In the genomic region with DNA sequence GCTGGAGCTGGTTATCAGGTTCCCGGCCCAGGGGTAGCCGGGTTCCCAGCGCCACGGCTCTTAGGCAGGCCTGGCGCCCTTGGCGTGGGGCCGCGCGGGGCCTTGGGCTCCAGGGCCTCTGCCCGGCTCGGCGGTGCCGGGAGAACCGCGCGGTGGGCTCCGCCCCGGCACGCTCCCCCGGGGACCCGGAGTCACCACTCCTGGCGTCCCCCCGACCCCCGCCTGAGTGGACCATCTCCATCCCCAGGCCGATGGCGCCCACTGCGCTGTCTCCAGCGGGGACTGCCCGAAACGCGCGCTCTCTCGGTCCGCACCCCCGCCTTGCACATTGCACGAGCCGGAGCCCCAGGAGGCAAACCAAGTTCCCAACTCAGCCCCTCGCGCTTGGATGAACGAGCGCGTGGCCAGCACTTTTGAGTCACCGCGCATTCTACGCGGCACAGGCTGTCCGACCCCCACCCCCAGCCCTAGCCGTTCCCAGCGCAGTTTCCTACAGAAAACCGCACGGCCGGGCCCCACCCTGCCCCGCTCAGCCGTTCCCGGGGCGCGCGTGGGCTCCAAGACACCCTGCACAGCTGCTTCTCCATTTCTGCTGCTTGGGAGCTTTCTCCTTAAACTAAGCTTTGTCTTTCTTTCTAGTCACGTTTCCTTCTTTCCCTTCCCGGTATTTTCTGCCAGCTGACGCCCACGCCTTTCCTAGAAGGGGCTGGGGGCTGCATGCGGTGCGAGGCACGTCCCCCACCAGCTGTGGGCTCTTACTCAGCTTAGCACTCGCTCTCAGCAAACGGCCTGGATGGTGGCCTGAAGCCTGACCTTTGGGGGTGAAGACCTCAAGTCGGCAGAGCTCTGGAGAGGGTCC, we compare ENCODE assay signal across 8 cellular contexts. TPM values are rescaled to one million over a fixed set of nuclear protein-coding genes. Genes with fewer than 3 reads are reported as not detected.
A peak's percentile ranks its signal among the peaks of the same experiment; 100 is the strongest.
DNase-seq lines count a peak whose midpoint lies in the region; ATAC-seq, FAIRE-seq and TF ChIP-seq lines count a peak whose summit lies in the region.

No MANE protein-coding gene starts in this region.

- peak overlapping the region; percentile 83 to 92 for H3K27ac ChIP-seq in ascending aorta

- DNase-seq in NOMO-1 (lab: John Stamatoyannopoulos, UW; ENCODE audit: unreplicated experiment in 2 of 2) = peak; percentile 34 to 50
- DNase-seq in NOMO-1 treated with dmso at 0.1 percent for 144 hours (lab: John Stamatoyannopoulos, UW; ENCODE audit: unreplicated experiment) = no peak
- DNase-seq in RCC 7860 (ENCODE audit: low spot score) = peak; percentile 43
- peak in 1 of 2 donors; percentile 72 for DNase-seq in ascending aorta (ENCODE audit: low spot score in 2 of 2)
- no peak for DNase-seq in immature natural killer cell
- peak; percentile 46 for DNase-seq in stimulated activated CD4-positive, alpha-beta T cell treated with anti-CD3 and anti-CD28 coated beads, Interleukin-12 subunit alpha, Interleukin-12 subunit beta, amount 100 ng/mL, for 4 hours
- DNase-seq in NCI-H1436 treated with DMSO at 0.1 percent for 48 hours (lab: John Stamatoyannopoulos, UW) = no peak

- peaks cover 0 to 3% (median 2%) of the 10 kb centered on the region in 3 donors for H3K27me3 Mint-ChIP-seq in immature natural killer cell (ENCODE audit: low read depth in 3 of 3)

- no peak for TF ChIP-seq CTCF in ascending aorta (IDR thresholded peaks at IDR 0.05)

- no peaks in the 10 kb centered on the region for H3K36me3 Mint-ChIP-seq in immature natural killer cell

- H3K36me3 ChIP-seq in ascending aorta = peaks cover 0 to under 1% of the 10 kb centered on the region in 2 donors

- peak; percentile 25 for ATAC-seq in HG02981 (IDR thresholded peaks at IDR 0.05; ENCODE audit: unreplicated experiment)

- H3K9me3 ChIP-seq in ascending aorta = no peaks in the 10 kb centered on the region

- peak overlapping the region; percentile 84 to 92 (median 90) for H3K4me3 Mint-ChIP-seq in immature natural killer cell

- intact Hi-C loops in ascending aorta (cut with DNase I) = loop anchor here (1.0 to 5.0 kb wide), 2 partner anchors 14 to 64 kb away; a partner anchor contains a TSS

- H3K4me1 ChIP-seq in ascending aorta = peaks cover 0 to 16% of the 10 kb centered on the region in 2 donors

- H3K4me1 Mint-ChIP-seq in immature natural killer cell = peaks cover 16 to 23% of the 10 kb centered on the region in 2 donors

- peak overlapping the region; percentile 44 to 91 (median 86) for H3K27ac Mint-ChIP-seq in immature natural killer cell

- peak overlapping the region; percentile 86 to 98 for H3K4me3 ChIP-seq in ascending aorta

- no peak for FAIRE-seq in RCC 7860 (lab: Jason Lieb, UNC)

- no peaks in the 10 kb centered on the region for H3K9me3 Mint-ChIP-seq in immature natural killer cell

- no peaks in the 10 kb centered on the region for H3K27me3 ChIP-seq in ascending aorta

RNA-seq across cellular contexts. Expression of a gene that starts 0.7 kb away (rescaled TPM):
- 69.4 TPM for total RNA-seq in ascending aorta
- 10 to 100 TPM; 52.2 to 74.6 (median 67.4) TPM for polyA plus RNA-seq in immature natural killer cell

RNA-seq across cellular contexts. Expression of a gene that starts 14.4 kb away (rescaled TPM):
- 118 TPM for total RNA-seq in ascending aorta
- polyA plus RNA-seq in immature natural killer cell = 10 to 100 TPM in 1 of 3 donors, 1 to 10 TPM in 2; 2.5 to 11.0 (median 7.1) TPM

Comparison
In these comparisons a context has a peak if more than half of its experiments do, and no peak if none do; other contexts are left out.
1. DNase-seq: peak in NOMO-1 (2 of 2), RCC 7860 (single experiment) and stimulated activated CD4-positive, alpha-beta T cell treated with anti-CD3 and anti-CD28 coated beads, Interleukin-12 subunit alpha, Interleukin-12 subunit beta, amount 100 ng/mL, for 4 hours (single experiment); none in NOMO-1 treated with dmso at 0.1 percent for 144 hours (single experiment), immature natural killer cell (0 of 3) and NCI-H1436 treated with DMSO at 0.1 percent for 48 hours (single experiment).